In the genomic region with DNA sequence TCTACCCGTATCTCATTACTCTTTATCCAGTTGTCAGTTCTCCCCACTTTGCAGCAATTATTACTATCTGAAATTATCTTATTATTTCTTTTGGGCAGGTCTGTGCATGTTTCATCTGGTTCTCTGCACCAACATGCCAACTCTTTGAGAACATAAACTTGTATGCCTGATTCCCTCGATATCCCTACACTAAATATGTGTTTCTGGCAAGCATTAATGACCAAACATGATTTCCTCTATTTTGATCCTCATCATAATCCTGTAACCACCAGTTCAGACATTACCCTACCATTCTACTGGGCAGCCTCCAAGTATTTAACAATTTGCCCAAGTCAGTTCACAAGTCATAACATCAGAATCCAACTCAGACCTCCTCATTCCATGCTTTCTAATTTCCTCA, we compare ENCODE assay signal across 21 cellular contexts.
"Had no signal": no experiment of that assay in that cellular context is flagged by ENCODE, and none has a peak within 500 bp of the region (broad histone marks: within the 10 kb centered on the region; RNA-seq: fewer than 3 reads in every experiment).

No MANE protein-coding gene starts in this region.

- H3K4me1 ChIP-seq: Peyer's patch had no signal

- H3K4me3 ChIP-seq: PC-9, Peyer's patch, SJCRH30 had no signal

- H3K36me3 ChIP-seq: Peyer's patch, SJCRH30 had no signal

- H3K4me2 ChIP-seq: PC-9 had no signal

- H3K9me3 ChIP-seq: Peyer's patch, SJCRH30 had no signal

- DNase-seq: KBM-7, MV-4-11, NCI-H1048, NCI-H1436, NCI-H187, NCI-H2029, NCI-H2081 treated with DMSO at 0.1 percent for 48 hours, NCI-H2171, NCI-H226, NCI-H446, NCI-H510A, NCI-H524 treated with DMSO at 0.1 percent for 48 hours, NCI-H69, NCI-H774, OCI-M1, PC-9, Peyer's patch, SHP77 treated with DMSO at 0.1 percent for 48 hours, SJCRH30 had no signal

- ATAC-seq: Right ventricle myocardium inferior, SK-N-SH treated with all-trans-retinoic acid at 6 μM for 48 hours had no signal

- H2AFZ ChIP-seq: PC-9 had no signal

- H3K27me3 ChIP-seq: Peyer's patch, SJCRH30 had no signal

- H3K27ac ChIP-seq: PC-9, Peyer's patch, SJCRH30 had no signal
